1 cellular context compared by ENCODE assay signal in the genomic region with DNA sequence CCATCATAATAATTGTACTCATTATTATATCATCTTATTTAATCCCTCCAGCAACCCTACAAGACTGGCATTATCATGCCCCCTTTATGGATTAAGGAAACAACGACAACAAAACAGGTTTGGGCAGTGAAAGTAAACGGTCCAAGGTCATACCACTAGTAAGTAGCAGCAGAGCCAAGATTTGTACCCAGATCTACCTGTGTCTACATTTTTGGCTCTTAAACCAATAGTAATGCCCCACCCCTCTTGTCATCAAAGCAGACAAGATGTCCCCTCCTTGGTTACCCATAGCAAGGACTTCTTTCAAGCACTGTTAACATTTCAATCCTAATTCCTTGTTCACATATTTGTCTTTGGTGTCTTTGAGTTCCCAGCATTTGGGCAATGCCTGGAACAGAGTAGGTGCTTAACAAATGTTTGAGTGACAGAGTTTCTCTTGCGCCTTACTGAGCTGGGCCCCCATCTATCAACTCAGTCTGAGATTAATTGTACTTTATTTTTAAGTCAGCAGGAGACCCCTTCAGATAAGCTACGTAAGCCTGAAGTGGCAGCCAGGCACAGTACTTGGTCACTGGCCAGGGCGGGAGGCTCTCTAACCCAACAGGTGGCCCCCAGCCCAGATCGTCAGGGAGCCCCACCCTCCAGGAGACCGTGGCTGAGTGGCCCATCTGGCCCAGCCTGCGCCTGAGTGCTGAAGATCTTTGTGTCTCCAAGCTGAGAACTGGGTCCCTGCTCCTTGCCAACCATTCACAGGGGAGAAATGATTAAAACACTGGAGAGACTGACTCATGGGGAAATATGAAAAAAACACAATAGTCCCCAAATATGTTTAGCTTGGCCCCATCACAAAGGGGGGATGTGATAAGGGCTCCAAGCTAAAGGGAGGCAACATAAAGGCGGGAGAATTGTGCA.
TF ChIP-seq lines count a peak whose summit lies in the region.

No MANE protein-coding gene starts in this region.

TF ChIP-seq in endothelial cell of umbilical vein, 7 proteins besides CTCF, POLR2A, EP300 and RAD21 (continued from another document):
- TF ChIP-seq POLR2AphosphoS5 (IDR thresholded peaks at IDR 0.05; ENCODE audit: insufficient read depth, low read depth, low read length) (no peak), EZH2 (IDR thresholded peaks at IDR 0.05; ENCODE audit: borderline replicate concordance, low read depth, low read length, severe bottlenecking) (no peak)
